In genomic region chr6:134666174-134666573, GRCh38 we compare ENCODE assay signal across 1 cellular context.
TF ChIP-seq lines count a peak whose summit lies in the region.

No MANE protein-coding gene starts in this region.

TF ChIP-seq in K562, 482 proteins besides CTCF, POLR2A, EP300 and RAD21:
- peak; percentile 49; the same call in 1 of the 2 replicates for TF ChIP-seq SPI1 (IDR thresholded peaks at IDR 0.05; ENCODE audit: borderline replicate concordance, low read depth, low read length)
- TF ChIP-seq ZNF354B (CRISPR knock-in tag; IDR thresholded peaks at IDR 0.05): no peak
- no peak for TF ChIP-seq NRF1 (conservative IDR thresholded peaks at IDR 0.05 in 1 of 2, IDR thresholded peaks at IDR 0.05 in 1 of 2)
- no peak for TF ChIP-seq DIDO1 (tag; IDR thresholded peaks at IDR 0.05; ENCODE audit: low read depth)
